Comparison of ENCODE assay signal across 1 cellular context in the genomic region with DNA sequence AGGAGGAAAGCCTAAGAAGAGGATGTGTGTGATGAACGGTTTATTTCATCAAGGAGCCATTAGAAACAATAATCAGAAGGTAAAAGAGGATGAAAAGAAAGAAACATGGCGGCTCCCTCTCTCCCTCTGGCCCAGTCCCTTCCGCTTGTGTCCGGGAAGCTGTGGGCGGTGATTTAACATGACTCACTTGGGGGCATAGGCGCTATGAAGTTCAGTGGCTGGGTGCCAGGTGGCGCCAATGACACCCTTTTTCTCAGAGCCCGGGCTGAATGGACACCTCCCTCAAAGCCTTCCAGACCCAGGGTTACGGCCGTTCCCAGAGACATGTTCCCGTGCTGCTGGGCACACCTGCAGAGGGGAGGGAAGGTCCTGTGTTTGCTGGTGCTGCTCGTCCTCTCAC.
TF ChIP-seq lines count a peak whose summit lies in the region.

No MANE protein-coding gene starts in this region.

TF ChIP-seq in HCT116, 20 proteins besides CTCF, POLR2A, EP300 and RAD21 (continued from another document):
- TF ChIP-seq, protein P1, sequence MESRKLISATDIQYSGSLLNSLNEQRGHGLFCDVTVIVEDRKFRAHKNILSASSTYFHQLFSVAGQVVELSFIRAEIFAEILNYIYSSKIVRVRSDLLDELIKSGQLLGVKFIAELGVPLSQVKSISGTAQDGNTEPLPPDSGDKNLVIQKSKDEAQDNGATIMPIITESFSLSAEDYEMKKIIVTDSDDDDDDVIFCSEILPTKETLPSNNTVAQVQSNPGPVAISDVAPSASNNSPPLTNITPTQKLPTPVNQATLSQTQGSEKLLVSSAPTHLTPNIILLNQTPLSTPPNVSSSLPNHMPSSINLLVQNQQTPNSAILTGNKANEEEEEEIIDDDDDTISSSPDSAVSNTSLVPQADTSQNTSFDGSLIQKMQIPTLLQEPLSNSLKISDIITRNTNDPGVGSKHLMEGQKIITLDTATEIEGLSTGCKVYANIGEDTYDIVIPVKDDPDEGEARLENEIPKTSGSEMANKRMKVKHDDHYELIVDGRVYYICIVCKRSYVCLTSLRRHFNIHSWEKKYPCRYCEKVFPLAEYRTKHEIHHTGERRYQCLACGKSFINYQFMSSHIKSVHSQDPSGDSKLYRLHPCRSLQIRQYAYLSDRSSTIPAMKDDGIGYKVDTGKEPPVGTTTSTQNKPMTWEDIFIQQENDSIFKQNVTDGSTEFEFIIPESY (IDR thresholded peaks at IDR 0.05; ENCODE audit: extremely low read depth, insufficient replicate concordance, low read length): no peak
- no peak for TF ChIP-seq ZFX (IDR thresholded peaks at IDR 0.05)
- TF ChIP-seq FOSL1 (IDR thresholded peaks at IDR 0.05; ENCODE audit: low read depth): peak; percentile 55
- TF ChIP-seq EGR1 (IDR thresholded peaks at IDR 0.05; ENCODE audit: low read depth): peak; percentile 63; the same call in 1 of the 2 replicates
- TF ChIP-seq JUND (IDR thresholded peaks at IDR 0.05): peak; percentile 41; the same call in 1 of the 2 replicates
- no peak for TF ChIP-seq CEBPB (IDR thresholded peaks at IDR 0.05; ENCODE audit: low read depth)
- TF ChIP-seq, protein P2, sequence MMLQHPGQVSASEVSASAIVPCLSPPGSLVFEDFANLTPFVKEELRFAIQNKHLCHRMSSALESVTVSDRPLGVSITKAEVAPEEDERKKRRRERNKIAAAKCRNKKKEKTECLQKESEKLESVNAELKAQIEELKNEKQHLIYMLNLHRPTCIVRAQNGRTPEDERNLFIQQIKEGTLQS (IDR thresholded peaks at IDR 0.05): no peak
- TF ChIP-seq ELF1 (IDR thresholded peaks at IDR 0.05; ENCODE audit: borderline replicate concordance, low read depth): no peak
- TF ChIP-seq, protein P3, sequence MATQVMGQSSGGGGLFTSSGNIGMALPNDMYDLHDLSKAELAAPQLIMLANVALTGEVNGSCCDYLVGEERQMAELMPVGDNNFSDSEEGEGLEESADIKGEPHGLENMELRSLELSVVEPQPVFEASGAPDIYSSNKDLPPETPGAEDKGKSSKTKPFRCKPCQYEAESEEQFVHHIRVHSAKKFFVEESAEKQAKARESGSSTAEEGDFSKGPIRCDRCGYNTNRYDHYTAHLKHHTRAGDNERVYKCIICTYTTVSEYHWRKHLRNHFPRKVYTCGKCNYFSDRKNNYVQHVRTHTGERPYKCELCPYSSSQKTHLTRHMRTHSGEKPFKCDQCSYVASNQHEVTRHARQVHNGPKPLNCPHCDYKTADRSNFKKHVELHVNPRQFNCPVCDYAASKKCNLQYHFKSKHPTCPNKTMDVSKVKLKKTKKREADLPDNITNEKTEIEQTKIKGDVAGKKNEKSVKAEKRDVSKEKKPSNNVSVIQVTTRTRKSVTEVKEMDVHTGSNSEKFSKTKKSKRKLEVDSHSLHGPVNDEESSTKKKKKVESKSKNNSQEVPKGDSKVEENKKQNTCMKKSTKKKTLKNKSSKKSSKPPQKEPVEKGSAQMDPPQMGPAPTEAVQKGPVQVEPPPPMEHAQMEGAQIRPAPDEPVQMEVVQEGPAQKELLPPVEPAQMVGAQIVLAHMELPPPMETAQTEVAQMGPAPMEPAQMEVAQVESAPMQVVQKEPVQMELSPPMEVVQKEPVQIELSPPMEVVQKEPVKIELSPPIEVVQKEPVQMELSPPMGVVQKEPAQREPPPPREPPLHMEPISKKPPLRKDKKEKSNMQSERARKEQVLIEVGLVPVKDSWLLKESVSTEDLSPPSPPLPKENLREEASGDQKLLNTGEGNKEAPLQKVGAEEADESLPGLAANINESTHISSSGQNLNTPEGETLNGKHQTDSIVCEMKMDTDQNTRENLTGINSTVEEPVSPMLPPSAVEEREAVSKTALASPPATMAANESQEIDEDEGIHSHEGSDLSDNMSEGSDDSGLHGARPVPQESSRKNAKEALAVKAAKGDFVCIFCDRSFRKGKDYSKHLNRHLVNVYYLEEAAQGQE (IDR thresholded peaks at IDR 0.05; ENCODE audit: low read depth): no peak
- TF ChIP-seq EZH2 (IDR thresholded peaks at IDR 0.05): no peak
- TF ChIP-seq TCF7L2 (IDR thresholded peaks at IDR 0.05; ENCODE audit: borderline replicate concordance, extremely low read depth, insufficient read depth, insufficient read length): peak; percentile 35
- peak; percentile 67 for TF ChIP-seq CBX3 (IDR thresholded peaks at IDR 0.05; ENCODE audit: low read depth)
- TF ChIP-seq EZH2phosphoT487 (IDR thresholded peaks at IDR 0.05; ENCODE audit: borderline replicate concordance): no peak
